ENCODE assay signal across 7 cellular contexts in the genomic region with DNA sequence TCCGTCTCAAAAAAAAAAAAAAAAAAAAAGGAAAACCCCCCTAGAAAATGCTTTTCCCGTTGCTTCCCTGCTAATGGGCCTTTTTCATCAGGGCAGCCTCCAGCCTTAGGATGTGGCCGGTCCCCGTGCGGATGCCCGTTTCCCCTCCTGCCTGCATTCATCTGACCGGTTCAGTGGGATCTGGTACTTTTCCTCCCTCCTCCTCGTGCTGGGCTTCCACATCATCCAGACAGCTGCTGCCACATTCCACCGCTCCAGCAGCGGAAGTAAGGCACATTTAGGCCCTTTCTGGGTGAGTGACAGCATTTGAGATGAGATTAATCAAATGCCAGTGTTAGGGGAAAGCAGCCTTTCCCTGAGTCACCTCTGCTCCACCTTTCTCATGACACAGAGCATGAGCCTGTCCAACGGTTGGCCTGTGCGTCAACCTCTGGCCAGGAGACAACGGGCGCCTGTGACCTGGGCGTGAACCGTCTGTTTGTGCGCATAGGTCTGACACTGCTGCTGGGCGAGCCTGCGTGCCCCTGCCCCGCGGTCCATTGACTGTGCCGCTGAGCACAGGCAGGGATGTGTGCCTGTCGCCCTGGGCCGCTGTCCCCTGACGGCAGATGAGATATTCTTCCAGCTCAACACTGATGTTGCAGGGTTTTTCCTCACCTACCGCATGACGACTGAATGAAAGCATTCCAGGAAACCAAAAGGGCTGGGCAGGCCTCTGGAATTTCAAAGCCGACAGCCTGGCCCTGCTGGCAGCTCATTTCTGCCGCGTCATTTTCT.
A peak's percentile ranks its signal among the peaks of the same experiment; 100 is the strongest.
DNase-seq lines count a peak whose midpoint lies in the region; ATAC-seq, FAIRE-seq and TF ChIP-seq lines count a peak whose summit lies in the region.

No MANE protein-coding gene starts in this region.

- H3K27me3 ChIP-seq in SK-N-SH (ENCODE audit: insufficient read depth) (no peaks in the 10 kb centered on the region), lung (ENCODE audit: control insufficient read depth, insufficient read depth) (no peaks in the 10 kb centered on the region), tibial artery (no peaks in the 10 kb centered on the region)

- peak overlapping the region; percentile 99 for H3K9ac ChIP-seq in SK-N-SH

- TF ChIP-seq CTCF in HEK293 (tag by site-specific recombination; IDR thresholded peaks at IDR 0.05) (no peak), SK-N-SH (IDR thresholded peaks at IDR 0.05) (no peak), lung (IDR thresholded peaks at IDR 0.05; ENCODE audit: control extremely low read depth, extremely low read depth) (no peak), tibial artery (IDR thresholded peaks at IDR 0.05) (no peak)

- TF ChIP-seq POLR2A in GM12892 (IDR thresholded peaks at IDR 0.05; ENCODE audit: low read depth, low read length), result no peak

- DNase-seq in SK-N-SH (peak; percentile 70), dermis microvascular lymphatic vessel endothelial cell (ENCODE audit: low read depth in 2 of 2) (peak; percentile 92 to 93), lung (ENCODE audit: low spot score) (peak; percentile 74), tibial artery (peak; percentile 64 to 88), GM12892 (ENCODE audit: insufficient read length) (no peak)

- H3K9me3 ChIP-seq in HEK293 (ENCODE audit: control insufficient read depth, insufficient read depth, low read depth, low read length) (no peaks in the 10 kb centered on the region), SK-N-SH (no peaks in the 10 kb centered on the region), lung (ENCODE audit: control insufficient read depth in 2 of 2, insufficient read depth in 1 of 2, low read length in 1 of 2) (no peaks in the 10 kb centered on the region), tibial artery (no peaks in the 10 kb centered on the region)

- no peaks in the 10 kb centered on the region for H4K20me1 ChIP-seq in SK-N-SH (ENCODE audit: insufficient read depth)

- peak; percentile 70 for ATAC-seq in lung (ENCODE audit: insufficient read depth, low FRiP score)
- no peak for ATAC-seq in GM21367 (IDR thresholded peaks at IDR 0.05; ENCODE audit: unreplicated experiment)

- H3K36me3 ChIP-seq in HEK293 (ENCODE audit: control insufficient read depth in 2 of 2, insufficient read depth in 1 of 2, low read length in 2 of 2) (no peaks in the 10 kb centered on the region), SK-N-SH (replicated peaks in 1 of 2; ENCODE audit: control insufficient read depth in 1 of 2, insufficient read depth in 2 of 2, low read length in 1 of 2) (no peaks in the 10 kb centered on the region), lung (ENCODE audit: control insufficient read depth in 2 of 2, insufficient read depth in 2 of 2, low read length in 2 of 2) (no peaks in the 10 kb centered on the region), tibial artery (no peaks in the 10 kb centered on the region)

- intact Hi-C loops in tibial artery (cut with DNase I; ENCODE audit: low total_unique reads), result no loop called here

- POLR2A ChIA-PET in HEK293 (lab: Yijun Ruan, JAX), result interaction anchor here (0.7 to 3.6 kb wide), 8 partner anchors 15 to 177 kb away, joined by 4 to 37 read pairs (median 6); no protein-coding TSS in a partner anchor
- POLR2A ChIA-PET in SK-N-SH (lab: Yijun Ruan, JAX), result no interaction called here

- no peak overlapping the region for H2AFZ ChIP-seq in SK-N-SH (ENCODE audit: low read depth)

- TF ChIP-seq RAD21 in SK-N-SH (IDR thresholded peaks at IDR 0.05; ENCODE audit: low read length), result no peak; the same call in 1 of the 2 replicates

- CTCF ChIA-PET in HEK293 (lab: Yijun Ruan, JAX) (interaction anchor here (0.6 to 3.8 kb wide), 7 partner anchors 20 to 1960 kb away, joined by 3 to 20 read pairs (median 4); no protein-coding TSS in a partner anchor), SK-N-SH (lab: Yijun Ruan, JAX) (interaction anchor here (0.7 to 4.0 kb wide), 5 partner anchors 30 to 327 kb away, joined by 3 to 24 read pairs (median 3); no protein-coding TSS in a partner anchor)

- H3K9me2 ChIP-seq in SK-N-SH, result no peaks in the 10 kb centered on the region

- 7% methylated on average over 23 of the region's 30 CpGs for WGBS in SK-N-SH (ENCODE audit: low lambda C conversion rate)
- WGBS in lung, 2 donors, result 36 to 58% methylated on average over 29 to 30 of the region's 30 CpGs

- H3K79me2 ChIP-seq in SK-N-SH (ENCODE audit: insufficient read depth), result no peaks in the 10 kb centered on the region

- H3K4me3 ChIP-seq in HEK293 (ENCODE audit: low read depth, low read length) (no peak overlapping the region; the same call in 1 of the 2 replicates), SK-N-SH (ENCODE audit: low read depth in 2 of 2, low read length in 1 of 2) (peak overlapping the region; percentile 15 to 53; a peak in 3 of 4 replicates), lung (no peak overlapping the region), tibial artery (peak overlapping the region; percentile 16 to 23)

- FAIRE-seq in GM12892 (lab: Jason Lieb, UNC), result no peak

- H3K4me1 ChIP-seq in HEK293 (ENCODE audit: control insufficient read depth, insufficient read depth, low read length) (peaks cover 16% of the 10 kb centered on the region), SK-N-SH (ENCODE audit: control insufficient read depth in 1 of 2, insufficient read depth in 2 of 2, low read depth in 1 of 2, low read length in 1 of 2) (peaks cover 22 to 40% of the 10 kb centered on the region in 2 experiments), lung (ENCODE audit: control insufficient read depth in 2 of 2, insufficient read depth in 2 of 2, low read length in 2 of 2) (peaks cover 8 to 15% of the 10 kb centered on the region in 2 donors), tibial artery (peaks cover 5 to 43% (median 26%) of the 10 kb centered on the region in 4 donors)

- H3K27ac ChIP-seq in HEK293 (ENCODE audit: extremely low read depth, low read depth, low read length) (peak overlapping the region; percentile 41; the same call in 1 of the 2 replicates), SK-N-SH (ENCODE audit: low read depth in 2 of 2, low read length in 1 of 2) (peak overlapping the region; percentile 89 to 100), lung (ENCODE audit: low read depth in 1 of 2, low read length in 1 of 2) (peak overlapping the region; percentile 88 to 96), tibial artery (peak overlapping the region; percentile 79 to 88)

- peak overlapping the region; percentile 74 for H3K4me2 ChIP-seq in SK-N-SH

- peaks cover 42% of the 10 kb centered on the region for H3F3A ChIP-seq in SK-N-SH (replicated peaks; ENCODE audit: insufficient read depth)

- peak in 1 of 2 experiments; percentile 96; a peak in 2 of 4 replicates for TF ChIP-seq EP300 in SK-N-SH (IDR thresholded peaks at IDR 0.05; ENCODE audit: borderline replicate concordance in 1 of 2, low read depth in 1 of 2, low read length in 1 of 2)

TF ChIP-seq in HEK293, 187 proteins besides CTCF, POLR2A, EP300 and RAD21 (continues in another document):
- TF ChIP-seq ZNF146 (tag by site-specific recombination; IDR thresholded peaks at IDR 0.05) (no peak), ZSCAN30 (tag by site-specific recombination; IDR thresholded peaks at IDR 0.05) (no peak), ZNF24 (tag by site-specific recombination; IDR thresholded peaks at IDR 0.05) (no peak), ZNF350 (tag by site-specific recombination; IDR thresholded peaks at IDR 0.05) (no peak), ZNF184 (tag by site-specific recombination; IDR thresholded peaks at IDR 0.05) (no peak)
- TF ChIP-seq, protein P1, sequence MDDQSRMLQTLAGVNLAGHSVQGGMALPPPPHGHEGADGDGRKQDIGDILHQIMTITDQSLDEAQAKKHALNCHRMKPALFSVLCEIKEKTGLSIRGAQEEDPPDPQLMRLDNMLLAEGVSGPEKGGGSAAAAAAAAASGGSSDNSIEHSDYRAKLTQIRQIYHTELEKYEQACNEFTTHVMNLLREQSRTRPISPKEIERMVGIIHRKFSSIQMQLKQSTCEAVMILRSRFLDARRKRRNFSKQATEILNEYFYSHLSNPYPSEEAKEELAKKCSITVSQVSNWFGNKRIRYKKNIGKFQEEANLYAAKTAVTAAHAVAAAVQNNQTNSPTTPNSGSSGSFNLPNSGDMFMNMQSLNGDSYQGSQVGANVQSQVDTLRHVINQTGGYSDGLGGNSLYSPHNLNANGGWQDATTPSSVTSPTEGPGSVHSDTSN (CRISPR knock-in tag; IDR thresholded peaks at IDR 0.05), result peak; percentile 80; the same call in 1 of the 2 replicates

TF ChIP-seq in SK-N-SH, 30 proteins besides CTCF, POLR2A, EP300 and RAD21 (continues in another document):
- TF ChIP-seq FOXJ3 (CRISPR knock-in tag; IDR thresholded peaks at IDR 0.05), result no peak
- peak; percentile 86 for TF ChIP-seq FOSL2 (IDR thresholded peaks at IDR 0.05; ENCODE audit: borderline replicate concordance, low read depth)
- no peak for TF ChIP-seq MXI1 (IDR thresholded peaks at IDR 0.05; ENCODE audit: low read depth, low read length)
- peak; percentile 63; the same call in 1 of the 2 replicates for TF ChIP-seq MEF2A (IDR thresholded peaks at IDR 0.05; ENCODE audit: borderline replicate concordance, low read depth)
- TF ChIP-seq, protein P2, sequence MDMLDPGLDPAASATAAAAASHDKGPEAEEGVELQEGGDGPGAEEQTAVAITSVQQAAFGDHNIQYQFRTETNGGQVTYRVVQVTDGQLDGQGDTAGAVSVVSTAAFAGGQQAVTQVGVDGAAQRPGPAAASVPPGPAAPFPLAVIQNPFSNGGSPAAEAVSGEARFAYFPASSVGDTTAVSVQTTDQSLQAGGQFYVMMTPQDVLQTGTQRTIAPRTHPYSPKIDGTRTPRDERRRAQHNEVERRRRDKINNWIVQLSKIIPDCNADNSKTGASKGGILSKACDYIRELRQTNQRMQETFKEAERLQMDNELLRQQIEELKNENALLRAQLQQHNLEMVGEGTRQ (IDR thresholded peaks at IDR 0.05; ENCODE audit: borderline replicate concordance, low read depth, low read length), result no peak
- peak; percentile 79 for TF ChIP-seq TEAD4 (IDR thresholded peaks at IDR 0.05; ENCODE audit: borderline replicate concordance, insufficient read depth)
- no peak for TF ChIP-seq SMC3 (IDR thresholded peaks at IDR 0.05; ENCODE audit: low read depth, low read length)
- TF ChIP-seq RFX5 (IDR thresholded peaks at IDR 0.05; ENCODE audit: low read length), result no peak
- no peak for TF ChIP-seq NRF1 (IDR thresholded peaks at IDR 0.05; ENCODE audit: low read depth, low read length)
- TF ChIP-seq RXRA (IDR thresholded peaks at IDR 0.05; ENCODE audit: borderline replicate concordance, low read depth), result peak; percentile 99
- peak; percentile 61 for TF ChIP-seq CHD2 (IDR thresholded peaks at IDR 0.05; ENCODE audit: low read length, partially characterized antibody)
- TF ChIP-seq EZH2phosphoT487 (IDR thresholded peaks at IDR 0.05; ENCODE audit: borderline replicate concordance, low read depth), result no peak
- peak; percentile 67; the same call in 1 of the 2 replicates for TF ChIP-seq RCOR1 (IDR thresholded peaks at IDR 0.05; ENCODE audit: low read length)
- 0 out of 2 replicates have a peak, but pooled peaks have one; percentile 64 for TF ChIP-seq FOXM1 (IDR thresholded peaks at IDR 0.05; ENCODE audit: low read depth)
- TF ChIP-seq, protein P3, sequence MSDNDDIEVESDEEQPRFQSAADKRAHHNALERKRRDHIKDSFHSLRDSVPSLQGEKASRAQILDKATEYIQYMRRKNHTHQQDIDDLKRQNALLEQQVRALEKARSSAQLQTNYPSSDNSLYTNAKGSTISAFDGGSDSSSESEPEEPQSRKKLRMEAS (IDR thresholded peaks at IDR 0.05; ENCODE audit: low read depth), result peak; percentile 93

Comparison
In these comparisons a context has a peak if more than half of its experiments do, and no peak if none do; other contexts are left out.
1. H3K27ac ChIP-seq: peak in every context shown above with its lines; median percentile 94 in SK-N-SH; 92 in lung; 84 in tibial artery; 41 in HEK293.
2. H3K4me3 ChIP-seq: peak in SK-N-SH (2 of 2) and tibial artery (2 of 2); none in HEK293 (single experiment) and lung (single experiment).